19 cellular contexts compared by ENCODE assay signal in the genomic region with DNA sequence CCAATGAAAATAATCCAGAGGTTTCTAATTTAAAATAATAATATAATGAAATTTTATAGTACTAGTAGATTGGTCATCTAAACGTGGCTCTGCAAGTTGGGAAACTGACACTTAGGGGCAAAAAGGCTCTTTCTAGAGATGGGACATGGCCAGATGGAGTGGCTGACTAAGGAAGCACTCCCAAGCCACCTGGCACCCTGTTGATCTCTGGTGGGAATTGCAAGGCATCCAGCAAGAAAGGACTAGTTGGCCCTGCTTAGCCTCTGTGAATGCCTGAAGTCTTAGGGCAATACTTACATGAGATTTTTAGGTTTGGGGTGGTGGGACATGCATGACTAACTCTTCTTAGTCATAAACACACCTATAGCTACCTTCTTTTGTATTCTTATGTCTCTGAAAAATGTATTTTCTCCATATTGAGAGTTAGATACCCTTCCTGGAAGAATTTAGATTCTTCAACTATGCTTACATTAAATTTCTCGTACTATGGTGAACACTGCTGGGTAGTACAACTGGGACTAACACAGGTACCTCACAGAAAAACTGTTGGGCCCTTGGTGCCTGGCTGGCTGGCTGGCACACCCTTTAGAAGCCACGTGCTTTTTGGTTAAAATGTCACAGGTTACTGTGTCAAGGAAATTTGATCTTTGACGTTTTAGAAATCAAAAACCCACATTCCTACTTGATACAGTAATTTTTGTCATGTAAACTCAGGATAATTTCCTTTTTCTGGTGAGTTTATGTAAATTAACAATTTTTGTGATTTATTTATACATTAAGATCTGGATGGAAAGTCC. TPM values are rescaled to one million over a fixed set of nuclear protein-coding genes. Genes with fewer than 3 reads are reported as not detected.
A peak's percentile ranks its signal among the peaks of the same experiment; 100 is the strongest.
DNase-seq lines count a peak whose midpoint lies in the region; ATAC-seq and TF ChIP-seq lines count a peak whose summit lies in the region.
"Had no signal": no experiment of that assay in that cellular context is flagged by ENCODE, and none has a peak within 500 bp of the region (broad histone marks: within the 10 kb centered on the region; RNA-seq: fewer than 3 reads in every experiment).

No MANE protein-coding gene starts in this region.

- no peaks in the 10 kb centered on the region for H3K4me1 Mint-ChIP-seq in activated naive CD8-positive, alpha-beta T cell treated with anti-CD3 and anti-CD28 coated beads, Interleukin-2, amount 50 U/mL, for 24 hours
- peaks cover 59% of the 10 kb centered on the region for H3K4me1 Mint-ChIP-seq in Caco-2 (ENCODE audit: low read depth, unreplicated experiment)
- H3K4me1 Mint-ChIP-seq in activated CD8-positive, alpha-beta T cell treated with anti-CD3 and anti-CD28 coated beads, Interleukin-2, amount 10 ng/mL, durations not matched to agents 7 days and 5 days (ENCODE audit: low read depth) = no peaks in the 10 kb centered on the region

- no peak for TF ChIP-seq CTCF in IMR-90 (conservative IDR thresholded peaks at IDR 0.05; ENCODE audit: low read depth, low read length)
- TF ChIP-seq CTCF in body of pancreas (IDR thresholded peaks at IDR 0.05) = no peak
- TF ChIP-seq CTCF in Caco-2 (IDR thresholded peaks at IDR 0.05; ENCODE audit: insufficient read depth in 1 of 2, low read depth in 1 of 2, low read length in 1 of 2, severe bottlenecking in 1 of 2, unreplicated experiment in 1 of 2) = no peak

- H3K9me1 ChIP-seq in IMR-90 (ENCODE audit: insufficient read depth, low read length) = peaks cover 3% of the 10 kb centered on the region; the same call in 1 of the 2 replicates

- no peak overlapping the region; a peak in 1 of 4 replicates for H4K8ac ChIP-seq in IMR-90 (ENCODE audit: low read depth in 2 of 2, low read length in 2 of 2)

- H4K91ac ChIP-seq in IMR-90 (ENCODE audit: insufficient read depth, low read depth, low read length) = peak overlapping the region; percentile 2; the same call in 1 of the 2 replicates

- H3K27ac ChIP-seq in IMR-90 (ENCODE audit: insufficient read depth, low read length) (no peak overlapping the region), body of pancreas (no peak overlapping the region)
- H3K27ac ChIP-seq: A549, brain microvascular endothelial cell, lower lobe of right lung, right atrium auricular region had no signal

- H3K18ac ChIP-seq in IMR-90 (ENCODE audit: low read depth, low read length) = 0 out of 2 replicates have a peak overlapping the region, but pooled peaks have one; percentile 24

- H3K4me3 ChIP-seq in IMR-90 (ENCODE audit: insufficient read depth, low read depth, low read length) = no peak overlapping the region
- no peak overlapping the region for H3K4me3 ChIP-seq in body of pancreas
- no peak overlapping the region for H3K4me3 ChIP-seq in Caco-2 (ENCODE audit: low read depth, low read length)
- H3K4me3 ChIP-seq: A549, colonic mucosa, lower lobe of right lung, right atrium auricular region had no signal

- no peaks in the 10 kb centered on the region for H3K36me3 ChIP-seq in IMR-90 (ENCODE audit: control insufficient read depth, insufficient read depth, low read length)
- H3K36me3 ChIP-seq in body of pancreas (replicated peaks in 1 of 2; ENCODE audit: insufficient read depth in 1 of 2, low read depth in 2 of 2) = no peaks in the 10 kb centered on the region
- H3K36me3 ChIP-seq in Caco-2 (ENCODE audit: control insufficient read depth, insufficient read depth, low read length) = no peaks in the 10 kb centered on the region
- H3K36me3 ChIP-seq: brain microvascular endothelial cell, colonic mucosa, lower lobe of right lung, right atrium auricular region had no signal

- H3K4me1 ChIP-seq in IMR-90 (ENCODE audit: control insufficient read depth, insufficient read depth, low read length) (peaks cover 9% of the 10 kb centered on the region), body of pancreas (peaks cover 11% of the 10 kb centered on the region), Caco-2 (peaks cover 96% of the 10 kb centered on the region)
- H3K4me1 ChIP-seq: lower lobe of right lung, right atrium auricular region had no signal

- H2AFZ ChIP-seq in IMR-90 (replicated peaks; ENCODE audit: low read length, poor library complexity) = no peak overlapping the region

- H3K9me3 ChIP-seq in IMR-90 (ENCODE audit: control insufficient read depth, insufficient read depth, low read length) (no peaks in the 10 kb centered on the region), body of pancreas (no peaks in the 10 kb centered on the region), Caco-2 (no peaks in the 10 kb centered on the region)
- H3K9me3 ChIP-seq: A549, colonic mucosa, lower lobe of right lung, right atrium auricular region had no signal

- dilution Hi-C loops in IMR-90 (cut with HindIII; ENCODE audit: low sequenced_read_pairs, unreplicated experiment) = no loop called here

- H3K36me3 Mint-ChIP-seq in activated naive CD8-positive, alpha-beta T cell treated with anti-CD3 and anti-CD28 coated beads, Interleukin-2, amount 50 U/mL, for 24 hours (ENCODE audit: low read depth) = no peaks in the 10 kb centered on the region
- H3K36me3 Mint-ChIP-seq in Caco-2 (ENCODE audit: insufficient read depth, unreplicated experiment) = peaks cover 31% of the 10 kb centered on the region
- H3K36me3 Mint-ChIP-seq in activated CD8-positive, alpha-beta T cell treated with anti-CD3 and anti-CD28 coated beads, Interleukin-2, amount 10 ng/mL, durations not matched to agents 7 days and 5 days (ENCODE audit: low read depth) = no peaks in the 10 kb centered on the region
- H3K36me3 Mint-ChIP-seq: naive thymus-derived CD4-positive, alpha-beta T cell had no signal

- peak overlapping the region; percentile 37 for H2BK120ac ChIP-seq in IMR-90 (ENCODE audit: low read depth, low read length)

- H2BK15ac ChIP-seq in IMR-90 (ENCODE audit: low read depth, low read length) = 0 out of 3 replicates have a peak overlapping the region, but pooled peaks have one; percentile 11

- no peak overlapping the region for H3K4me3 Mint-ChIP-seq in activated naive CD8-positive, alpha-beta T cell treated with anti-CD3 and anti-CD28 coated beads, Interleukin-2, amount 50 U/mL, for 24 hours
- H3K4me3 Mint-ChIP-seq in Caco-2 (ENCODE audit: unreplicated experiment) = no peak overlapping the region
- H3K4me3 Mint-ChIP-seq in activated CD8-positive, alpha-beta T cell treated with anti-CD3 and anti-CD28 coated beads, Interleukin-2, amount 10 ng/mL, durations not matched to agents 7 days and 5 days = no peak overlapping the region
- H3K4me3 Mint-ChIP-seq: naive thymus-derived CD4-positive, alpha-beta T cell had no signal

- H3K56ac ChIP-seq in IMR-90 (ENCODE audit: extremely low read depth, insufficient read depth, low read length) = no peak overlapping the region

- no peak overlapping the region for H3K9ac ChIP-seq in IMR-90 (ENCODE audit: low read depth, low read length)

- H3K14ac ChIP-seq in IMR-90 (replicated peaks; ENCODE audit: low read depth, low read length) = 0 out of 2 replicates have a peak overlapping the region, but pooled peaks have one; percentile 51

- no TSS peak for BruUV-seq in IMR-90 (replicated peaks; lab: Mats Ljungman, UMichigan)
- no TSS peak for BruUV-seq in Caco-2 (replicated peaks; lab: Mats Ljungman, UMichigan)

- H2BK20ac ChIP-seq in IMR-90 (ENCODE audit: low read depth, low read length) = peak overlapping the region; percentile 68; the same call in 1 of the 2 replicates

- POLR2A ChIA-PET in IMR-90 (lab: Charles Lee; ENCODE audit: unreplicated experiment) (no interaction called here), Caco-2 (lab: Charles Lee) (no interaction called here)
- POLR2A ChIA-PET in activated CD8-positive, alpha-beta T cell treated with anti-CD3 and anti-CD28 coated beads, Interleukin-2, amount 10 ng/mL, durations not matched to agents 7 days and 5 days (lab: Charles Lee) = no interaction called here

- WGBS in IMR-90 (ENCODE audit: extremely low coverage in 2 of 2, insufficient read length in 1 of 2), 2 experiments = no CpG with 5 or more reads among the region's 4 CpGs
- WGBS in body of pancreas, 2 donors = 52 to 53% methylated on average over 4 of the region's 4 CpGs

- no peak overlapping the region for H3K23ac ChIP-seq in IMR-90 (ENCODE audit: low read depth, low read length)

- H4K20me1 ChIP-seq in IMR-90 (ENCODE audit: insufficient read depth, low read length) = no peaks in the 10 kb centered on the region

- peaks cover 3% of the 10 kb centered on the region for H3K27me3 Mint-ChIP-seq in activated naive CD8-positive, alpha-beta T cell treated with anti-CD3 and anti-CD28 coated beads, Interleukin-2, amount 50 U/mL, for 24 hours
- H3K27me3 Mint-ChIP-seq in Caco-2 (ENCODE audit: insufficient read depth, unreplicated experiment) = no peaks in the 10 kb centered on the region
- peaks cover 4% of the 10 kb centered on the region for H3K27me3 Mint-ChIP-seq in activated CD8-positive, alpha-beta T cell treated with anti-CD3 and anti-CD28 coated beads, Interleukin-2, amount 10 ng/mL, durations not matched to agents 7 days and 5 days (ENCODE audit: low read depth)

- no peak for TF ChIP-seq RAD21 in IMR-90 (IDR thresholded peaks at IDR 0.05; ENCODE audit: low read length)

- H2AK5ac ChIP-seq in IMR-90 (ENCODE audit: low read depth, low read length) = peak overlapping the region; percentile 86

- no peaks in the 10 kb centered on the region for H3K9me3 Mint-ChIP-seq in activated naive CD8-positive, alpha-beta T cell treated with anti-CD3 and anti-CD28 coated beads, Interleukin-2, amount 50 U/mL, for 24 hours
- H3K9me3 Mint-ChIP-seq in Caco-2 (ENCODE audit: unreplicated experiment) = no peaks in the 10 kb centered on the region
- no peaks in the 10 kb centered on the region for H3K9me3 Mint-ChIP-seq in activated CD8-positive, alpha-beta T cell treated with anti-CD3 and anti-CD28 coated beads, Interleukin-2, amount 10 ng/mL, durations not matched to agents 7 days and 5 days (ENCODE audit: insufficient read depth)

- in situ Hi-C loops in ACHN (cut with HindIII; ENCODE audit: low pct_ligation_motif_present, low pct_unique_long_range_greater_than_20kb, low sequenced_read_pairs) (no loop called here), IMR-90 (cut with MboI; ENCODE audit: low sequenced_read_pairs) (no loop called here)

- DNase-seq in ACHN (peak; percentile 10), IMR-90 (no peak), body of pancreas (no peak), kidney glomerular epithelial cell (lab: John Stamatoyannopoulos, UW) (peak; percentile 1), Caco-2 (no peak)
- DNase-seq in stimulated activated CD4-positive, alpha-beta T cell treated with anti-CD3 and anti-CD28 coated beads, Interleukin-2, amount 100 ng/mL, for 24 hours = no peak
- DNase-seq in activated naive CD8-positive, alpha-beta T cell treated with anti-CD3 and anti-CD28 coated beads, Interleukin-2, amount 50 U/mL, for 24 hours = no peak
- no peak for DNase-seq in activated CD8-positive, alpha-beta T cell treated with anti-CD3 and anti-CD28 coated beads, Interleukin-2, amount 10 ng/mL, durations not matched to agents 7 days and 5 days
- DNase-seq: activated effector memory CD4-positive, alpha-beta T cell treated with Interleukin-2 at 50 U/mL for 16 hours; brain microvascular endothelial cell; colonic mucosa; islet precursor cell; KBM-7; lower lobe of right lung; naive thymus-derived CD4-positive, alpha-beta T cell; NCI-H2029; Right ventricle myocardium superior had no signal

- H3K4ac ChIP-seq in IMR-90 (ENCODE audit: low read depth, low read length) = peak overlapping the region; percentile 22; the same call in 1 of the 2 replicates

- H4K5ac ChIP-seq in IMR-90 (ENCODE audit: low read depth, low read length) = no peak overlapping the region

- no peaks in the 10 kb centered on the region for H3K79me1 ChIP-seq in IMR-90 (ENCODE audit: low read depth in 1 of 2, low read length in 2 of 2)

- no peak overlapping the region for H2AK9ac ChIP-seq in IMR-90 (replicated peaks; ENCODE audit: low read depth, low read length, poor library complexity)

- no peak for ATAC-seq in IMR-90 (ENCODE audit: low read depth)
- ATAC-seq in body of pancreas = peak; percentile 50
- ATAC-seq in activated naive CD8-positive, alpha-beta T cell treated with anti-CD3 and anti-CD28 coated beads, Interleukin-2, amount 50 U/mL, for 24 hours = no peak
- ATAC-seq in activated CD8-positive, alpha-beta T cell treated with anti-CD3 and anti-CD28 coated beads, Interleukin-2, amount 10 ng/mL, durations not matched to agents 7 days and 5 days = no peak
- ATAC-seq: A549; lower lobe of right lung; naive thymus-derived CD4-positive, alpha-beta T cell had no signal

- H3K27ac Mint-ChIP-seq in activated naive CD8-positive, alpha-beta T cell treated with anti-CD3 and anti-CD28 coated beads, Interleukin-2, amount 50 U/mL, for 24 hours = no peak overlapping the region
- no peak overlapping the region for H3K27ac Mint-ChIP-seq in Caco-2 (ENCODE audit: unreplicated experiment)
- no peak overlapping the region for H3K27ac Mint-ChIP-seq in activated CD8-positive, alpha-beta T cell treated with anti-CD3 and anti-CD28 coated beads, Interleukin-2, amount 10 ng/mL, durations not matched to agents 7 days and 5 days
- H3K27ac Mint-ChIP-seq: naive thymus-derived CD4-positive, alpha-beta T cell had no signal

- intact Hi-C loops in IMR-90 (cut with micrococcal nuclease) (no loop called here), body of pancreas (cut with DNase I) (no loop called here), Caco-2 (cut with micrococcal nuclease; ENCODE audit: unreplicated experiment) (no loop called here)

- CTCF ChIA-PET in IMR-90 (lab: Yijun Ruan, JAX) (no interaction called here), Caco-2 (lab: Charles Lee) (no interaction called here)
- CTCF ChIA-PET in activated CD8-positive, alpha-beta T cell treated with anti-CD3 and anti-CD28 coated beads, Interleukin-2, amount 10 ng/mL, durations not matched to agents 7 days and 5 days (lab: Charles Lee) = no interaction called here

- H3K27me3 ChIP-seq in IMR-90 (ENCODE audit: control insufficient read depth, insufficient read depth, low read length) = no peaks in the 10 kb centered on the region
- no peaks in the 10 kb centered on the region for H3K27me3 ChIP-seq in body of pancreas
- H3K27me3 ChIP-seq in Caco-2 (replicated peaks; ENCODE audit: control insufficient read depth, insufficient read depth, low read length) = no peaks in the 10 kb centered on the region
- H3K27me3 ChIP-seq: brain microvascular endothelial cell, colonic mucosa, right atrium auricular region had no signal

- TF ChIP-seq POLR2A in IMR-90 (IDR thresholded peaks at IDR 0.05; ENCODE audit: low read depth, low read length) (no peak), body of pancreas (IDR thresholded peaks at IDR 0.05) (no peak)

- no peak overlapping the region for H2BK5ac ChIP-seq in IMR-90 (ENCODE audit: low read depth, low read length, poor library complexity, severe bottlenecking)

- no peak overlapping the region for H3K4me2 ChIP-seq in IMR-90 (ENCODE audit: low read depth, low read length)
- H3K4me2 ChIP-seq: A549 had no signal

RNA-seq across cellular contexts. Expression of a gene that starts 25.0 kb away (rescaled TPM):
- total RNA-seq in IMR-90 (2012; rRNA removed) (5.6 and 9.7 TPM in 2 replicates), body of pancreas (10 to 100 TPM; 26.4 to 29.1 TPM), Caco-2 (2022) (102 and 106 TPM in 2 replicates)
- 1.7 and 2.4 TPM in 2 replicates for polyA plus RNA-seq in IMR-90 (2012; rRNA removed)
- 0.53 and 0.80 TPM in 2 replicates for polyA plus RNA-seq in IMR-90 (2012; cell fraction: cytosol; rRNA removed)
- 0.22 and 1.4 TPM in 2 replicates for polyA plus RNA-seq in IMR-90 (2012; cell fraction: nucleus; rRNA removed; ENCODE audit: low replicate concordance)
- total RNA-seq in activated CD8-positive, alpha-beta T cell treated with anti-CD3 and anti-CD28 coated beads, Interleukin-2, amount 10 ng/mL, durations not matched to agents 7 days and 5 days = under 1 TPM; 0.13 TPM

Comparison
In these comparisons a context has a peak if more than half of its experiments do, and no peak if none do; other contexts are left out.
1. DNase-seq: peak in ACHN (single experiment) and kidney glomerular epithelial cell (single experiment); none in IMR-90 (single experiment), body of pancreas (0 of 4), stimulated activated CD4-positive, alpha-beta T cell treated with anti-CD3 and anti-CD28 coated beads, Interleukin-2, amount 100 ng/mL, for 24 hours (0 of 2), activated naive CD8-positive, alpha-beta T cell treated with anti-CD3 and anti-CD28 coated beads, Interleukin-2, amount 50 U/mL, for 24 hours (single experiment), Caco-2 (0 of 2) and activated CD8-positive, alpha-beta T cell treated with anti-CD3 and anti-CD28 coated beads, Interleukin-2, amount 10 ng/mL, durations not matched to agents 7 days and 5 days (single experiment).